Comparison of ENCODE assay signal across 12 cellular contexts in genomic region chr13:30880756-30881155, GRCh38. TPM values are rescaled to one million over a fixed set of nuclear protein-coding genes. Genes with fewer than 3 reads are reported as not detected.
DNase-seq lines count a peak whose midpoint lies in the region; ATAC-seq and TF ChIP-seq lines count a peak whose summit lies in the region.
"Had no signal": no experiment of that assay in that cellular context is flagged by ENCODE, and none has a peak within 500 bp of the region (broad histone marks: within the 10 kb centered on the region; RNA-seq: fewer than 3 reads in every experiment).

No MANE protein-coding gene starts in this region.

- H3K4me3 ChIP-seq in epithelial cell of esophagus (ENCODE audit: low read length) (no peak overlapping the region), mesenchymal stem cell (ENCODE audit: insufficient read depth in 1 of 2, low read depth in 1 of 2, low read length in 2 of 2) (peak overlapping the region in 1 of 2 experiments; percentile 68), upper lobe of left lung (no peak overlapping the region)

- peak overlapping the region in 1 of 2 experiments; percentile 42 for H3K18ac ChIP-seq in mesenchymal stem cell (ENCODE audit: low read depth in 1 of 2, low read length in 2 of 2)

- H4K8ac ChIP-seq in mesenchymal stem cell (ENCODE audit: low read length): no peak overlapping the region

- peak overlapping the region; percentile 13 for H3K27ac ChIP-seq in mesenchymal stem cell (ENCODE audit: low read length, poor library complexity, severe bottlenecking)
- H3K27ac ChIP-seq in upper lobe of left lung: peak overlapping the region in 2 of 4 donors; percentile 27 to 35

- H3K27me3 ChIP-seq in mesenchymal stem cell (ENCODE audit: control insufficient read depth in 1 of 2, insufficient read depth in 1 of 2, low read length in 2 of 2) (no peaks in the 10 kb centered on the region), upper lobe of left lung (no peaks in the 10 kb centered on the region)

- no peak overlapping the region for H2BK120ac ChIP-seq in mesenchymal stem cell (ENCODE audit: low read depth, low read length)

- H3K4me2 ChIP-seq in mesenchymal stem cell (ENCODE audit: low read length, poor library complexity, severe bottlenecking): no peak overlapping the region

- no peaks in the 10 kb centered on the region for H3K9me3 ChIP-seq in mesenchymal stem cell (ENCODE audit: control insufficient read depth, low read length)
- no peaks in the 10 kb centered on the region for H3K9me3 ChIP-seq in upper lobe of left lung

- no peak overlapping the region for H3K4ac ChIP-seq in mesenchymal stem cell (ENCODE audit: low read depth in 1 of 2, low read length in 2 of 2)

- H4K91ac ChIP-seq in mesenchymal stem cell (ENCODE audit: low read length): no peak overlapping the region

- TF ChIP-seq CTCF in epithelial cell of esophagus (IDR thresholded peaks at IDR 0.05; ENCODE audit: insufficient read depth, low read depth, low read length, missing control alignments) (no peak), upper lobe of left lung (IDR thresholded peaks at IDR 0.05) (no peak)

- H3K4me1 ChIP-seq in mesenchymal stem cell (ENCODE audit: control insufficient read depth, insufficient read depth, low read depth, low read length) (peaks cover 8% of the 10 kb centered on the region), upper lobe of left lung (peaks cover 0 to 11% (median 1%) of the 10 kb centered on the region in 4 donors)

- H3K36me3 ChIP-seq in mesenchymal stem cell (ENCODE audit: control insufficient read depth in 1 of 2, insufficient read depth in 2 of 2, low read depth in 1 of 2, low read length in 2 of 2) (no peaks in the 10 kb centered on the region), upper lobe of left lung (no peaks in the 10 kb centered on the region)

- H3K9ac ChIP-seq in mesenchymal stem cell (ENCODE audit: low read length): peak overlapping the region; percentile 84

- H2BK5ac ChIP-seq in mesenchymal stem cell (ENCODE audit: low read depth, low read length, poor library complexity, severe bottlenecking): no peak overlapping the region

- DNase-seq in NCI-H226 (peak; percentile 44), epithelial cell of esophagus (ENCODE audit: low read depth) (peak; percentile 68), mesenchymal stem cell (peak; percentile 97), upper lobe of left lung (no peak), NCI-H345 treated with DMSO at 0.1 percent for 48 hours (lab: John Stamatoyannopoulos, UW; ENCODE audit: unreplicated experiment) (no peak), C1 segment of cervical spinal cord (lab: John Stamatoyannopoulos, UW) (no peak)
- DNase-seq: activated CD8-positive, alpha-beta T cell treated with anti-CD3 and anti-CD28 coated beads for 36 hours; cerebellar nuclear complex; left colon; NCI-H1092 had no signal

- H2AFZ ChIP-seq in mesenchymal stem cell (ENCODE audit: low read depth, low read length): no peak overlapping the region

- ATAC-seq in upper lobe of left lung (ENCODE audit: low FRiP score in 2 of 2) (peak; percentile 58 to 93), HG03460 (IDR thresholded peaks at IDR 0.05; ENCODE audit: unreplicated experiment) (no peak), GM21723 (IDR thresholded peaks at IDR 0.05; ENCODE audit: unreplicated experiment) (no peak)
- ATAC-seq: activated CD8-positive, alpha-beta T cell treated with anti-CD3 and anti-CD28 coated beads for 36 hours; left colon had no signal

- no peak overlapping the region for H3K14ac ChIP-seq in mesenchymal stem cell (ENCODE audit: low read length in 2 of 2)

- 0% methylated on average over 4 of the region's 4 CpGs for WGBS in mesenchymal stem cell
- 61 to 69% methylated on average over 4 of the region's 4 CpGs for WGBS in upper lobe of left lung, 2 donors

- peak in 1 of 4 donors; percentile 62 for TF ChIP-seq EP300 in upper lobe of left lung (IDR thresholded peaks at IDR 0.05)

- H3K23ac ChIP-seq in mesenchymal stem cell (ENCODE audit: low read length in 2 of 2): no peak overlapping the region

- peak overlapping the region in 1 of 2 experiments; percentile 71 for H2BK12ac ChIP-seq in mesenchymal stem cell (ENCODE audit: low read length in 2 of 2)

- no peaks in the 10 kb centered on the region for H3K79me1 ChIP-seq in mesenchymal stem cell (replicated peaks; ENCODE audit: low read length, poor library complexity, severe bottlenecking)

- no peak overlapping the region for H2AK5ac ChIP-seq in mesenchymal stem cell (ENCODE audit: low read length, severe bottlenecking)

- H2BK15ac ChIP-seq in mesenchymal stem cell (ENCODE audit: low read depth, poor library complexity, severe bottlenecking): no peak overlapping the region

- no peak for TF ChIP-seq POLR2A in upper lobe of left lung (IDR thresholded peaks at IDR 0.05)

RNA-seq across cellular contexts. Expression of gene MEDAG, which starts 25.3 kb away (rescaled TPM):
- 1.5 TPM for polyA plus RNA-seq in mesenchymal stem cell (2013, experiment 1 of 2)
- 1.6 TPM for polyA plus RNA-seq in mesenchymal stem cell (2013, experiment 2 of 2)
- total RNA-seq in upper lobe of left lung: 10 to 100 TPM in 1 of 6 donors, 1 to 10 TPM in 4, not detected in 1; 1.4 to 12.1 (median 5.1) TPM
- total RNA-seq: activated CD8-positive, alpha-beta T cell treated with anti-CD3 and anti-CD28 coated beads for 36 hours had no signal

RNA-seq across cellular contexts. Expression of gene TEX26, which starts 51.7 kb away (rescaled TPM):
- 0.11 TPM for polyA plus RNA-seq in mesenchymal stem cell (2013, experiment 1 of 2)
- polyA plus RNA-seq in mesenchymal stem cell (2013, experiment 2 of 2): 0.16 TPM
- 1 to 10 TPM in 1 of 6 donors, under 1 TPM in 1, not detected in 4; 0.64 to 8.3 TPM for total RNA-seq in upper lobe of left lung
- total RNA-seq: activated CD8-positive, alpha-beta T cell treated with anti-CD3 and anti-CD28 coated beads for 36 hours; left colon had no signal

Comparison
In these comparisons a context has a peak if more than half of its experiments do, and no peak if none do; other contexts are left out.
1. DNase-seq: peak in NCI-H226 (single experiment), epithelial cell of esophagus (single experiment) and mesenchymal stem cell (single experiment); none in upper lobe of left lung (0 of 2), NCI-H345 treated with DMSO at 0.1 percent for 48 hours (single experiment) and C1 segment of cervical spinal cord (0 of 14).
2. ATAC-seq: peak in upper lobe of left lung (2 of 2); none in HG03460 (single experiment) and GM21723 (single experiment).